In genomic region chr9:129036241-129036922, GRCh38 we compare ENCODE assay signal across 1 cellular context.
A peak's percentile ranks its signal among the peaks of the same experiment; 100 is the strongest.
TF ChIP-seq lines count a peak whose summit lies in the region.

Gene MIGA2 (plus strand): TSS chr9:129036626. CDS start chr9:129040595, 3,969 bp downstream.

TF ChIP-seq in HEK293, 187 proteins besides CTCF, POLR2A, EP300 and RAD21 (continued from another document and continues in another):
- TF ChIP-seq ZSCAN18 (tag by site-specific recombination; IDR thresholded peaks at IDR 0.05) (no peak), ZNF626 (tag by site-specific recombination; IDR thresholded peaks at IDR 0.05) (no peak), ZNF776 (tag by site-specific recombination; IDR thresholded peaks at IDR 0.05; ENCODE audit: borderline replicate concordance) (no peak), RBAK (tag by site-specific recombination; IDR thresholded peaks at IDR 0.05) (no peak), ZNF670 (tag by site-specific recombination; IDR thresholded peaks at IDR 0.05; ENCODE audit: low read depth) (no peak), ZFP37 (tag by site-specific recombination; IDR thresholded peaks at IDR 0.05) (peak; percentile 58; the same call in 1 of the 2 replicates), ZSCAN23 (tag by site-specific recombination; IDR thresholded peaks at IDR 0.05) (peak; percentile 52; the same call in 1 of the 2 replicates), ZNF157 (tag by site-specific recombination; IDR thresholded peaks at IDR 0.05) (no peak), ZNF221 (tag by site-specific recombination; IDR thresholded peaks at IDR 0.05; ENCODE audit: borderline replicate concordance) (no peak), GLIS2 (tag by site-specific recombination; IDR thresholded peaks at IDR 0.05) (peak; percentile 79), ZNF48 (tag by site-specific recombination; IDR thresholded peaks at IDR 0.05) (no peak), ZFP3 (tag by site-specific recombination; IDR thresholded peaks at IDR 0.05; ENCODE audit: low read depth) (no peak), ZBTB17 (tag by site-specific recombination; IDR thresholded peaks at IDR 0.05) (peak; percentile 93), ZSCAN30 (tag by site-specific recombination; IDR thresholded peaks at IDR 0.05) (no peak), KLF10 (tag by site-specific recombination; IDR thresholded peaks at IDR 0.05) (peak; percentile 99), MEIS1 (CRISPR knock-in tag; IDR thresholded peaks at IDR 0.05; ENCODE audit: borderline replicate concordance) (no peak), PRDM1 (tag by site-specific recombination; IDR thresholded peaks at IDR 0.05) (no peak), ZNF585B (tag by site-specific recombination; IDR thresholded peaks at IDR 0.05) (no peak), ZSCAN16 (tag by site-specific recombination; IDR thresholded peaks at IDR 0.05) (no peak), HOXA7 (CRISPR knock-in tag; IDR thresholded peaks at IDR 0.05; ENCODE audit: borderline replicate concordance) (no peak), ZNF596 (tag by site-specific recombination; IDR thresholded peaks at IDR 0.05) (no peak), ZNF518A (tag by site-specific recombination; conservative IDR thresholded peaks at IDR 0.05; ENCODE audit: low read depth) (no peak), ZNF544 (tag by site-specific recombination; IDR thresholded peaks at IDR 0.05) (no peak), KLF9 (tag by site-specific recombination; IDR thresholded peaks at IDR 0.05; ENCODE audit: low read depth) (peak; percentile 92), ZBTB20 (tag by site-specific recombination; IDR thresholded peaks at IDR 0.05) (peak; percentile 99), ZFP41 (tag by site-specific recombination; IDR thresholded peaks at IDR 0.05; ENCODE audit: borderline replicate concordance) (no peak), ZNF473 (tag by site-specific recombination; IDR thresholded peaks at IDR 0.05) (no peak), SCRT1 (tag by site-specific recombination; IDR thresholded peaks at IDR 0.05; ENCODE audit: borderline replicate concordance) (no peak), TCF7L2 (IDR thresholded peaks at IDR 0.05; ENCODE audit: borderline replicate concordance, low read depth, low read length) (no peak), SP7 (tag by site-specific recombination; IDR thresholded peaks at IDR 0.05) (peak; percentile 82), ZNF610 (tag by site-specific recombination; IDR thresholded peaks at IDR 0.05; ENCODE audit: borderline replicate concordance) (no peak), ZNF660 (tag by site-specific recombination; IDR thresholded peaks at IDR 0.05) (no peak; the same call in 1 of the 2 replicates), ZNF747 (tag by site-specific recombination; IDR thresholded peaks at IDR 0.05) (no peak), ZNF23 (tag by site-specific recombination; IDR thresholded peaks at IDR 0.05; ENCODE audit: borderline replicate concordance) (no peak), ZNF600 (tag by site-specific recombination; IDR thresholded peaks at IDR 0.05) (peak; percentile 100), ZNF404 (tag by site-specific recombination; IDR thresholded peaks at IDR 0.05) (no peak), BCL11B (tag by site-specific recombination; IDR thresholded peaks at IDR 0.05; ENCODE audit: low read depth) (no peak), ZNF558 (tag by site-specific recombination; IDR thresholded peaks at IDR 0.05) (no peak), SP2 (tag by site-specific recombination; IDR thresholded peaks at IDR 0.05) (peak; percentile 99), ZBTB7A (tag by site-specific recombination; IDR thresholded peaks at IDR 0.05; ENCODE audit: low read depth) (0 out of 2 replicates have a peak, but pooled peaks have one; percentile 77), ZNF521 (tag by site-specific recombination; IDR thresholded peaks at IDR 0.05) (no peak), ZNF785 (tag by site-specific recombination; IDR thresholded peaks at IDR 0.05) (no peak), ZBTB48 (tag by site-specific recombination; IDR thresholded peaks at IDR 0.05) (peak; percentile 93), HOXD13 (CRISPR knock-in tag; IDR thresholded peaks at IDR 0.05; ENCODE audit: borderline replicate concordance) (no peak), ZNF658 (tag by site-specific recombination; IDR thresholded peaks at IDR 0.05) (no peak), ZNF155 (tag by site-specific recombination; IDR thresholded peaks at IDR 0.05) (no peak), ZNF341 (tag by site-specific recombination; IDR thresholded peaks at IDR 0.05; ENCODE audit: low read depth) (peak; percentile 49; the same call in 1 of the 2 replicates), ZNF488 (tag by site-specific recombination; IDR thresholded peaks at IDR 0.05) (0 out of 2 replicates have a peak, but pooled peaks have one; percentile 31), ZNF768 (tag by site-specific recombination; IDR thresholded peaks at IDR 0.05) (no peak), ZFP69B (tag by site-specific recombination; IDR thresholded peaks at IDR 0.05) (peak; percentile 41), SP3 (tag by site-specific recombination; IDR thresholded peaks at IDR 0.05) (peak; percentile 95), ZNF148 (tag by site-specific recombination; IDR thresholded peaks at IDR 0.05; ENCODE audit: borderline replicate concordance) (no peak), ZNF843 (tag by site-specific recombination; IDR thresholded peaks at IDR 0.05) (peak; percentile 73; the same call in 1 of the 2 replicates), MZF1 (tag by site-specific recombination; IDR thresholded peaks at IDR 0.05; ENCODE audit: borderline replicate concordance) (no peak)
- TF ChIP-seq, protein P1, sequence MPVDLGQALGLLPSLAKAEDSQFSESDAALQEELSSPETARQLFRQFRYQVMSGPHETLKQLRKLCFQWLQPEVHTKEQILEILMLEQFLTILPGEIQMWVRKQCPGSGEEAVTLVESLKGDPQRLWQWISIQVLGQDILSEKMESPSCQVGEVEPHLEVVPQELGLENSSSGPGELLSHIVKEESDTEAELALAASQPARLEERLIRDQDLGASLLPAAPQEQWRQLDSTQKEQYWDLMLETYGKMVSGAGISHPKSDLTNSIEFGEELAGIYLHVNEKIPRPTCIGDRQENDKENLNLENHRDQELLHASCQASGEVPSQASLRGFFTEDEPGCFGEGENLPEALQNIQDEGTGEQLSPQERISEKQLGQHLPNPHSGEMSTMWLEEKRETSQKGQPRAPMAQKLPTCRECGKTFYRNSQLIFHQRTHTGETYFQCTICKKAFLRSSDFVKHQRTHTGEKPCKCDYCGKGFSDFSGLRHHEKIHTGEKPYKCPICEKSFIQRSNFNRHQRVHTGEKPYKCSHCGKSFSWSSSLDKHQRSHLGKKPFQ (tag by site-specific recombination; IDR thresholded peaks at IDR 0.05), result no peak
- TF ChIP-seq, protein P2, sequence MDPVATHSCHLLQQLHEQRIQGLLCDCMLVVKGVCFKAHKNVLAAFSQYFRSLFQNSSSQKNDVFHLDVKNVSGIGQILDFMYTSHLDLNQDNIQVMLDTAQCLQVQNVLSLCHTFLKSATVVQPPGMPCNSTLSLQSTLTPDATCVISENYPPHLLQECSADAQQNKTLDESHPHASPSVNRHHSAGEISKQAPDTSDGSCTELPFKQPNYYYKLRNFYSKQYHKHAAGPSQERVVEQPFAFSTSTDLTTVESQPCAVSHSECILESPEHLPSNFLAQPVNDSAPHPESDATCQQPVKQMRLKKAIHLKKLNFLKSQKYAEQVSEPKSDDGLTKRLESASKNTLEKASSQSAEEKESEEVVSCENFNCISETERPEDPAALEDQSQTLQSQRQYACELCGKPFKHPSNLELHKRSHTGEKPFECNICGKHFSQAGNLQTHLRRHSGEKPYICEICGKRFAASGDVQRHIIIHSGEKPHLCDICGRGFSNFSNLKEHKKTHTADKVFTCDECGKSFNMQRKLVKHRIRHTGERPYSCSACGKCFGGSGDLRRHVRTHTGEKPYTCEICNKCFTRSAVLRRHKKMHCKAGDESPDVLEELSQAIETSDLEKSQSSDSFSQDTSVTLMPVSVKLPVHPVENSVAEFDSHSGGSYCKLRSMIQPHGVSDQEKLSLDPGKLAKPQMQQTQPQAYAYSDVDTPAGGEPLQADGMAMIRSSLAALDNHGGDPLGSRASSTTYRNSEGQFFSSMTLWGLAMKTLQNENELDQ (tag by site-specific recombination; IDR thresholded peaks at IDR 0.05; ENCODE audit: low read depth), result no peak
- TF ChIP-seq, protein P3, sequence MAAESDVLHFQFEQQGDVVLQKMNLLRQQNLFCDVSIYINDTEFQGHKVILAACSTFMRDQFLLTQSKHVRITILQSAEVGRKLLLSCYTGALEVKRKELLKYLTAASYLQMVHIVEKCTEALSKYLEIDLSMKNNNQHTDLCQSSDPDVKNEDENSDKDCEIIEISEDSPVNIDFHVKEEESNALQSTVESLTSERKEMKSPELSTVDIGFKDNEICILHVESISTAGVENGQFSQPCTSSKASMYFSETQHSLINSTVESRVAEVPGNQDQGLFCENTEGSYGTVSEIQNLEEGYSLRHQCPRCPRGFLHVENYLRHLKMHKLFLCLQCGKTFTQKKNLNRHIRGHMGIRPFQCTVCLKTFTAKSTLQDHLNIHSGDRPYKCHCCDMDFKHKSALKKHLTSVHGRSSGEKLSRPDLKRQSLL (tag by site-specific recombination; IDR thresholded peaks at IDR 0.05), result no peak
- TF ChIP-seq, protein P4, sequence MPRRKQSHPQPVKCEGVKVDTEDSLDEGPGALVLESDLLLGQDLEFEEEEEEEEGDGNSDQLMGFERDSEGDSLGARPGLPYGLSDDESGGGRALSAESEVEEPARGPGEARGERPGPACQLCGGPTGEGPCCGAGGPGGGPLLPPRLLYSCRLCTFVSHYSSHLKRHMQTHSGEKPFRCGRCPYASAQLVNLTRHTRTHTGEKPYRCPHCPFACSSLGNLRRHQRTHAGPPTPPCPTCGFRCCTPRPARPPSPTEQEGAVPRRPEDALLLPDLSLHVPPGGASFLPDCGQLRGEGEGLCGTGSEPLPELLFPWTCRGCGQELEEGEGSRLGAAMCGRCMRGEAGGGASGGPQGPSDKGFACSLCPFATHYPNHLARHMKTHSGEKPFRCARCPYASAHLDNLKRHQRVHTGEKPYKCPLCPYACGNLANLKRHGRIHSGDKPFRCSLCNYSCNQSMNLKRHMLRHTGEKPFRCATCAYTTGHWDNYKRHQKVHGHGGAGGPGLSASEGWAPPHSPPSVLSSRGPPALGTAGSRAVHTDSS (tag by site-specific recombination; IDR thresholded peaks at IDR 0.05), result no peak
